Comparison of ENCODE assay signal across 8 cellular contexts in genomic region chr7:83547526-83547925, GRCh38.
DNase-seq lines count a peak whose midpoint lies in the region; ATAC-seq, FAIRE-seq and TF ChIP-seq lines count a peak whose summit lies in the region.

No MANE protein-coding gene starts in this region.

- ATAC-seq in HG02759 (IDR thresholded peaks at IDR 0.05; ENCODE audit: unreplicated experiment) = peak; percentile 92

- DNase-seq in Daoy (ENCODE audit: low read depth) (peak; percentile 84), NCI-H146 treated with DMSO at 0.1 percent for 48 hours (lab: John Stamatoyannopoulos, UW; ENCODE audit: unreplicated experiment) (peak; percentile 60), dermis microvascular lymphatic vessel endothelial cell (ENCODE audit: low read depth in 2 of 2) (peak; percentile 7 to 45), middle frontal gyrus (ENCODE audit: extremely low spot score, low spot score) (no peak), GDM1 (lab: John Stamatoyannopoulos, UW) (no peak), GM12891 (ENCODE audit: insufficient read length, low spot score) (no peak), cerebellum (ENCODE audit: low spot score) (no peak)

- no peak for TF ChIP-seq POLR2A in GM12891 (IDR thresholded peaks at IDR 0.05; ENCODE audit: low read depth, low read length)

- FAIRE-seq in GM12891 (lab: Jason Lieb, UNC) = no peak

TF ChIP-seq in GM12891, 5 proteins besides CTCF, POLR2A, EP300 and RAD21:
- no peak for TF ChIP-seq POLR2AphosphoS5 (IDR thresholded peaks at IDR 0.05; ENCODE audit: low read depth, low read length)
- TF ChIP-seq POU2F2 (IDR thresholded peaks at IDR 0.05; ENCODE audit: low read depth, low read length) = no peak
- TF ChIP-seq SPI1 (IDR thresholded peaks at IDR 0.05; ENCODE audit: low read depth, low read length) = no peak
- no peak for TF ChIP-seq PAX5 (IDR thresholded peaks at IDR 0.05; ENCODE audit: insufficient read depth, low read length, severe bottlenecking)

Comparison
In these comparisons a context has a peak if more than half of its experiments do, and no peak if none do; other contexts are left out.
1. DNase-seq: peak in Daoy (single experiment), NCI-H146 treated with DMSO at 0.1 percent for 48 hours (single experiment) and dermis microvascular lymphatic vessel endothelial cell (2 of 2); none in middle frontal gyrus (single experiment), GDM1 (single experiment), GM12891 (single experiment) and cerebellum (single experiment).